ENCODE assay signal across 26 cellular contexts in the genomic region with DNA sequence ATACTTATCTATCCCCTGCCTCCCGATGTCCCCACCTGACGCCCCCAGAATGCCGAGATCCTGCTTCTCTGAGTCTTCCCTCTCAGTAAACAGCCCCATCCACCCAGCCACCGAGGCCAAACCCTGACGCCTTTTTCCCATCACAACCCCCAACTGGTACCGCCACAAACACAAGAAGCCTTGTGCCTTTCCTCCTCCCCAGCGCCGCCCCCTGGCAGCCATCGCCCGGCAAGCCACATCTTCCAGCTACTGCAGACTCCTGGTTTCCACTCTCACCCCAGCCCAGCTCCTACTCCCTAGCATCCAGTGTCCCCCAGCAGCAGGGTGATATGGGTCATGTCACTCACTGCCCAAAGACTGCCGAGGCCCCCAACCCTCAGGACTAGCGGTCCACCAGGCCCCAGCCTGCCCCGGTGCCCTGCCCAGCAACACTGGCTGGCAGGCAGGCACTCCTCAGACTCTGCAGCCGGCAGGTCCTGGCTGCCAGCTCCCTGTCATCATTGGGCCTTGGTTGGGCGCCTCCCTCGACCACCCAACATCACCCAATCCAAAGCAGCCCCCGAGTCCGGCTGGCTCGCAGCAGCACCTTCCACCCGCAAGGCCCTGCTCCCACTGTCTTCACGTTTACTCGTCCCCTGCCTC. TPM values are rescaled to one million over a fixed set of nuclear protein-coding genes. Genes with fewer than 3 reads are reported as not detected.
A peak's percentile ranks its signal among the peaks of the same experiment; 100 is the strongest.
DNase-seq lines count a peak whose midpoint lies in the region; ATAC-seq and TF ChIP-seq lines count a peak whose summit lies in the region.
"Had no signal": no experiment of that assay in that cellular context is flagged by ENCODE, and none has a peak within 500 bp of the region (broad histone marks: within the 10 kb centered on the region; RNA-seq: fewer than 3 reads in every experiment).

No MANE protein-coding gene starts in this region.

- POLR2A ChIA-PET in RWPE1 (lab: Yijun Ruan, JAX; ENCODE audit: low non-redundant PET), result no interaction called here

- no peak for ATAC-seq in HG03045 (IDR thresholded peaks at IDR 0.05; ENCODE audit: unreplicated experiment)
- ATAC-seq: body of pancreas; foreskin keratinocyte; stimulated activated memory B cell treated with anti-CD40 and anti-IgM and Interleukin-4, amounts not matched to agents 10 μg/mL and 1 μg/mL and 100 μg/mL, for 72 hours had no signal

- no peak overlapping the region for H3K4me3 Mint-ChIP-seq in type B pancreatic cell
- H3K4me3 Mint-ChIP-seq in CD14-positive monocyte, result peak overlapping the region in 1 of 2 donors; percentile 14
- H3K4me3 Mint-ChIP-seq: activated naive CD4-positive, alpha-beta T cell treated with anti-CD3 and anti-CD28 coated beads, Interleukin-2, amount 50 U/mL, for 24 hours; mesothelial cell of epicardium; neural crest cell; stimulated activated memory B cell treated with anti-CD40 and anti-IgM and Interleukin-4, amounts not matched to agents 10 μg/mL and 1 μg/mL and 100 μg/mL, for 72 hours; T-helper 2 cell treated with Interferon-gamma antibody and Interleukin-4, amounts not matched to agents 5 μg/mL and 100 μg/mL, for 36 hours had no signal

- H3K27ac ChIP-seq in RWPE1 (peak overlapping the region; percentile 9), cingulate gyrus (ENCODE audit: low read depth, low read length) (peak overlapping the region; percentile 96)
- H3K27ac ChIP-seq: body of pancreas, epithelial cell of prostate, foreskin keratinocyte, SJCRH30 had no signal

- no peaks in the 10 kb centered on the region for H3K9me3 Mint-ChIP-seq in type B pancreatic cell
- no peaks in the 10 kb centered on the region for H3K9me3 Mint-ChIP-seq in CD14-positive monocyte
- H3K9me3 Mint-ChIP-seq: activated naive CD4-positive, alpha-beta T cell treated with anti-CD3 and anti-CD28 coated beads, Interleukin-2, amount 50 U/mL, for 24 hours; mesothelial cell of epicardium; neural crest cell; stimulated activated memory B cell treated with anti-CD40 and anti-IgM and Interleukin-4, amounts not matched to agents 10 μg/mL and 1 μg/mL and 100 μg/mL, for 72 hours; T-helper 2 cell treated with Interferon-gamma antibody and Interleukin-4, amounts not matched to agents 5 μg/mL and 100 μg/mL, for 36 hours had no signal

- intact Hi-C loops in CD14-positive monocyte (cut with micrococcal nuclease), result loop anchor here in 1 of 2 donors (10.0 kb wide), 1 partner anchor 546 kb away; a partner anchor contains a TSS

- no peak for DNase-seq in RWPE1 (ENCODE audit: low spot score)
- peak; percentile 62 for DNase-seq in middle frontal gyrus (ENCODE audit: extremely low spot score, low spot score)
- no peak for DNase-seq in type B pancreatic cell (ENCODE audit: extremely low spot score, unreplicated experiment)
- DNase-seq in activated CD4-positive, alpha-beta T cell treated with anti-CD3 and anti-CD28 coated beads, Interleukin-2, amount 50 U/mL, for 48 hours, result no peak
- DNase-seq in CD14-positive monocyte (ENCODE audit: low spot score), result no peak
- DNase-seq: activated CD8-positive, alpha-beta memory T cell treated with anti-CD3 and anti-CD28 coated beads for 24 hours; activated T-cell treated with anti-CD3 and anti-CD28 coated beads, Interleukin-2, amount 50 U/mL, for 48 hours; BE2C; body of pancreas; Calu3; EL; foreskin keratinocyte; NCI-H1436; NCI-H748 treated with DMSO at 0.1 percent for 48 hours; SJCRH30; stimulated activated CD4-positive, alpha-beta T cell treated with anti-CD3 and anti-CD28 coated beads, Interleukin-15, amount 100 ng/mL, for 24 hours; thyroid gland had no signal

- H3K36me3 Mint-ChIP-seq in type B pancreatic cell (peaks cover 11% of the 10 kb centered on the region), CD14-positive monocyte (peaks cover 57 to 67% of the 10 kb centered on the region in 2 donors)

- H3K27ac Mint-ChIP-seq in type B pancreatic cell, result peak overlapping the region; percentile 47
- no peak overlapping the region for H3K27ac Mint-ChIP-seq in CD14-positive monocyte
- H3K27ac Mint-ChIP-seq: activated naive CD4-positive, alpha-beta T cell treated with anti-CD3 and anti-CD28 coated beads, Interleukin-2, amount 50 U/mL, for 24 hours; mesothelial cell of epicardium; stimulated activated memory B cell treated with anti-CD40 and anti-IgM and Interleukin-4, amounts not matched to agents 10 μg/mL and 1 μg/mL and 100 μg/mL, for 72 hours; T-helper 2 cell treated with Interferon-gamma antibody and Interleukin-4, amounts not matched to agents 5 μg/mL and 100 μg/mL, for 36 hours had no signal

- CTCF ChIA-PET in RWPE1 (lab: Yijun Ruan, JAX), result interaction anchor here (0.6 kb wide), 1 partner anchor 21 kb away, joined by 6 read pairs; no protein-coding TSS in a partner anchor

- TF ChIP-seq CTCF in RWPE1 (conservative IDR thresholded peaks at IDR 0.05; ENCODE audit: low read depth) (no peak), type B pancreatic cell (conservative IDR thresholded peaks at IDR 0.05) (no peak), CD14-positive monocyte (IDR thresholded peaks at IDR 0.05) (no peak)

- H3K4me1 Mint-ChIP-seq in type B pancreatic cell (ENCODE audit: unreplicated experiment) (peaks cover 8% of the 10 kb centered on the region), CD14-positive monocyte (peaks cover 3% of the 10 kb centered on the region)
- H3K4me1 Mint-ChIP-seq: activated naive CD4-positive, alpha-beta T cell treated with anti-CD3 and anti-CD28 coated beads, Interleukin-2, amount 50 U/mL, for 24 hours had no signal

- H3K27me3 Mint-ChIP-seq in type B pancreatic cell, result no peaks in the 10 kb centered on the region
- H3K27me3 Mint-ChIP-seq in CD14-positive monocyte (ENCODE audit: low read depth in 3 of 3), result peaks cover 0 to 2% (median 0%) of the 10 kb centered on the region in 3 donors
- H3K27me3 Mint-ChIP-seq: activated naive CD4-positive, alpha-beta T cell treated with anti-CD3 and anti-CD28 coated beads, Interleukin-2, amount 50 U/mL, for 24 hours; stimulated activated memory B cell treated with anti-CD40 and anti-IgM and Interleukin-4, amounts not matched to agents 10 μg/mL and 1 μg/mL and 100 μg/mL, for 72 hours had no signal

RNA-seq across cellular contexts. Expression of a gene that starts 11.2 kb away (rescaled TPM):
- 6.1 and 11.8 TPM in 2 replicates for total RNA-seq in type B pancreatic cell (ENCODE audit: low replicate concordance)
- under 1 TPM; 0.38 to 0.89 TPM for polyA plus RNA-seq in CD14-positive monocyte

RNA-seq across cellular contexts. Expression of a gene that starts 33.6 kb away (rescaled TPM):
- 8.8 and 21.2 TPM in 2 replicates for total RNA-seq in type B pancreatic cell (ENCODE audit: low replicate concordance)
- polyA plus RNA-seq in CD14-positive monocyte, result 1 to 10 TPM; 1.8 to 2.6 TPM
- total RNA-seq: H4 had no signal

RNA-seq across cellular contexts. Expression of a gene that starts 45.8 kb away (rescaled TPM):
- 42.8 and 49.6 TPM in 2 replicates for total RNA-seq in type B pancreatic cell (ENCODE audit: low replicate concordance)
- polyA plus RNA-seq in CD14-positive monocyte, result 10 to 100 TPM; 47.8 to 79.3 TPM

RNA-seq across cellular contexts. Expression of a gene that starts 54.2 kb away (rescaled TPM):
- 8.4 and 14.6 TPM in 2 replicates for total RNA-seq in type B pancreatic cell (ENCODE audit: low replicate concordance)
- polyA plus RNA-seq in CD14-positive monocyte, result 10 to 100 TPM; 10.2 to 10.5 TPM
